In the genomic region with DNA sequence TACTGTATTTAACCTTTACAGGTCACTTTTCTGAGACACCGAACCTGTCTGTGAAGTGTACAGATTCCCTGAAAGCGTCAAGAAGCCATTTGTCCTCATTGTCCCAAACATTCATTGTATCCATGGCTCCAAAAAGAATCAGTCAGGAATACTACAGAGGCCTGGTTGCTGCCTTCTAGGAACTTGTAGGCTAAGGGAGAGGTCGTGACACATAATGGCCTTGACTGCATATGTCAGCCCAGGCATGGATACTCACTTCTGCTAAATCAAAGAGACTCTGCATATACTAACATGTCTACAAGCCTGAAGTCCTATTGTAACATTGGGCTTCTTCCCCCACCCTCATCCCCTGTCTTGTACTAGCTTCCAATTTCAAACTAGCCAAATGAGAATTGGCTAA, we compare ENCODE assay signal across 18 cellular contexts. TPM values are rescaled to one million over a fixed set of nuclear protein-coding genes. Genes with fewer than 3 reads are reported as not detected.
"Had no signal": no experiment of that assay in that cellular context is flagged by ENCODE, and none has a peak within 500 bp of the region (broad histone marks: within the 10 kb centered on the region; RNA-seq: fewer than 3 reads in every experiment).

No MANE protein-coding gene starts in this region.

- H3K27me3 ChIP-seq: foreskin keratinocyte, neutrophil, upper lobe of left lung, vagina had no signal

- H3K36me3 ChIP-seq: heart left ventricle, neutrophil, tibial artery, upper lobe of left lung, vagina had no signal

- H3K9me3 Mint-ChIP-seq: dendritic cell treated with granulocyte-macrophage colony-stimulating factor and Interleukin-4, amounts not matched to agents 40 ng/mL and 50 ng/mL, for 4 days; effector memory CD8-positive, alpha-beta T cell; naive thymus-derived CD4-positive, alpha-beta T cell; stimulated activated naive CD8-positive, alpha-beta T cell treated with anti-CD3 and anti-CD28 coated beads, Interleukin-15, Interleukin-2, amounts not matched to agents 100 ng/mL and 50 ng/mL, for 24 hours had no signal

- H3K36me3 Mint-ChIP-seq: naive thymus-derived CD4-positive, alpha-beta T cell had no signal

- H3K27ac Mint-ChIP-seq: dendritic cell treated with granulocyte-macrophage colony-stimulating factor and Interleukin-4, amounts not matched to agents 40 ng/mL and 50 ng/mL, for 4 days; effector memory CD8-positive, alpha-beta T cell; naive thymus-derived CD4-positive, alpha-beta T cell; stimulated activated naive CD8-positive, alpha-beta T cell treated with anti-CD3 and anti-CD28 coated beads, Interleukin-15, Interleukin-2, amounts not matched to agents 100 ng/mL and 50 ng/mL, for 24 hours had no signal

- ATAC-seq: effector memory CD8-positive, alpha-beta T cell; foreskin keratinocyte; heart left ventricle; left lobe of liver; naive thymus-derived CD4-positive, alpha-beta T cell; right cardiac atrium had no signal

- H3K9me3 ChIP-seq: heart left ventricle, neutrophil, tibial artery, upper lobe of left lung, vagina had no signal

- H3K4me3 ChIP-seq: heart left ventricle, smooth muscle cell, tibial artery, upper lobe of left lung, vagina had no signal

- DNase-seq: effector memory CD8-positive, alpha-beta T cell; foreskin keratinocyte; heart left ventricle; hypothalamus; kidney glomerular epithelial cell; mammary epithelial cell; naive thymus-derived CD4-positive, alpha-beta T cell; right cardiac atrium; stimulated activated CD4-positive, alpha-beta T cell treated with anti-CD3 and anti-CD28 coated beads, Interleukin-2, amount 100 ng/mL, for 48 hours; tibial artery; upper lobe of left lung had no signal

- H3K4me1 ChIP-seq: foreskin keratinocyte, heart left ventricle, tibial artery, upper lobe of left lung, vagina had no signal

- H3K4me2 ChIP-seq: smooth muscle cell had no signal

- H3K4me1 Mint-ChIP-seq: naive thymus-derived CD4-positive, alpha-beta T cell had no signal

- H3K4me3 Mint-ChIP-seq: dendritic cell treated with granulocyte-macrophage colony-stimulating factor and Interleukin-4, amounts not matched to agents 40 ng/mL and 50 ng/mL, for 4 days; effector memory CD8-positive, alpha-beta T cell; naive thymus-derived CD4-positive, alpha-beta T cell; stimulated activated naive CD8-positive, alpha-beta T cell treated with anti-CD3 and anti-CD28 coated beads, Interleukin-15, Interleukin-2, amounts not matched to agents 100 ng/mL and 50 ng/mL, for 24 hours had no signal

- H3K27ac ChIP-seq: foreskin keratinocyte, heart left ventricle, neutrophil, tibial artery, upper lobe of left lung, vagina had no signal

RNA-seq across cellular contexts. Expression of a gene that starts 40.2 kb away (rescaled TPM):
- total RNA-seq: mononuclear cell; naive thymus-derived CD4-positive, alpha-beta T cell; vagina had no signal
